Comparison of ENCODE assay signal across 30 cellular contexts in the genomic region with DNA sequence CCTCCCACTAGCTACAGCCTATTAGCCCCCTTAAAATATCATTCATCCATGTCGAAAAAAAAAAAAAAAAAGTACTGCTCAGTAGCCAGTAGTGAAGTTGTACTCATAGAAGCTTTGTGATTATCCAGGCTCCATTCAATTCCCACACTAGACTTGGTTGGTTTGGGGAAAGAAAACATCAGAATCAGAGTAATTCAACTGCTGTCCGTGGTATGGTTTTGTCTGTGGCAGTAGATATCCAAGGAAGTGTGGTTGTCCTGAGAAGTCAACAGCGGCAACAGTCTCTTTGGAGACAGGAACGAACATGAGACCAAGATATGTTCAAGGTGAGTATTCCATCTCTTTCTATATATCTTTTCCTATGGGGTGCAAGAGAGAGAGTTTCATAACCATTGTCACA.
"Had no signal": no experiment of that assay in that cellular context is flagged by ENCODE, and none has a peak within 500 bp of the region (broad histone marks: within the 10 kb centered on the region; RNA-seq: fewer than 3 reads in every experiment).

No MANE protein-coding gene starts in this region.

- H3K27ac Mint-ChIP-seq: activated CD4-positive, alpha-beta memory T cell treated with anti-CD3 and anti-CD28 coated beads for 36 hours; activated CD4-positive, alpha-beta T cell treated with anti-CD3 and anti-CD28 coated beads for 36 hours; activated CD4-positive, alpha-beta T cell treated with anti-CD3 and anti-CD28 coated beads, Interleukin-2, amount 10 ng/mL, durations not matched to agents 24 days and 14 days; activated CD8-positive, alpha-beta memory T cell treated with anti-CD3 and anti-CD28 coated beads, Interleukin-2, amount 10 ng/mL, durations not matched to agents 7 days and 5 days; activated CD8-positive, alpha-beta T cell treated with anti-CD3 and anti-CD28 coated beads, Interleukin-2, amount 10 ng/mL, durations not matched to agents 7 days and 5 days; activated naive CD4-positive, alpha-beta T cell treated with anti-CD3 and anti-CD28 coated beads for 36 hours; activated naive CD4-positive, alpha-beta T cell treated with anti-CD3 and anti-CD28 coated beads, Interleukin-2, amount 50 U/mL, for 24 hours; activated naive CD8-positive, alpha-beta T cell treated with anti-CD3 and anti-CD28 coated beads for 36 hours; activated T-helper 1 cell treated with anti-CD3 and anti-CD28 coated beads, Interleukin-12 subunit alpha, Interleukin-12 subunit beta, Interleukin-2, Interleukin-4 antibody, amounts not matched to agents 30 ng/mL and 10 ng/mL and 1 ng/mL, durations not matched to agents 14 hours and 24 hours and 36 hours; activated T-helper 2 cell treated with anti-CD3 and anti-CD28 coated beads, Interferon-gamma antibody, Interleukin-2, Interleukin-4, amounts not matched to agents 10 μg/mL and 5 μg/mL and 100 μg/mL, durations not matched to agents 14 hours and 24 hours and 36 hours; effector memory CD8-positive, alpha-beta T cell had no signal

- H3K9me3 ChIP-seq: ascending aorta, esophagus muscularis mucosa, gastrocnemius medialis, heart left ventricle had no signal

- H3K4me1 Mint-ChIP-seq: activated CD4-positive, alpha-beta T cell treated with anti-CD3 and anti-CD28 coated beads for 36 hours; activated CD4-positive, alpha-beta T cell treated with anti-CD3 and anti-CD28 coated beads, Interleukin-2, amount 10 ng/mL, durations not matched to agents 24 days and 14 days; activated CD8-positive, alpha-beta memory T cell treated with anti-CD3 and anti-CD28 coated beads, Interleukin-2, amount 10 ng/mL, durations not matched to agents 7 days and 5 days; activated naive CD4-positive, alpha-beta T cell treated with anti-CD3 and anti-CD28 coated beads, Interleukin-2, amount 50 U/mL, for 24 hours; activated naive CD8-positive, alpha-beta T cell treated with anti-CD3 and anti-CD28 coated beads for 36 hours; central memory CD8-positive, alpha-beta T cell had no signal

- H3K4me3 ChIP-seq: ascending aorta, esophagus muscularis mucosa, gastrocnemius medialis, heart left ventricle had no signal

- H3K36me3 Mint-ChIP-seq: activated CD4-positive, alpha-beta memory T cell treated with anti-CD3 and anti-CD28 coated beads for 36 hours; activated CD8-positive, alpha-beta memory T cell treated with anti-CD3 and anti-CD28 coated beads, Interleukin-2, amount 10 ng/mL, durations not matched to agents 7 days and 5 days; activated naive CD4-positive, alpha-beta T cell treated with anti-CD3 and anti-CD28 coated beads, Interleukin-2, amount 50 U/mL, for 24 hours; activated naive CD8-positive, alpha-beta T cell treated with anti-CD3 and anti-CD28 coated beads for 36 hours had no signal

- ATAC-seq: activated CD4-positive, alpha-beta T cell treated with anti-CD3 and anti-CD28 coated beads for 36 hours; activated CD8-positive, alpha-beta memory T cell treated with anti-CD3 and anti-CD28 coated beads, Interleukin-2, amount 10 ng/mL, durations not matched to agents 7 days and 5 days; activated CD8-positive, alpha-beta T cell treated with anti-CD3 and anti-CD28 coated beads, Interleukin-2, amount 10 ng/mL, durations not matched to agents 7 days and 5 days; effector memory CD8-positive, alpha-beta T cell; foreskin keratinocyte; gastrocnemius medialis; heart left ventricle had no signal

- H3K4me1 ChIP-seq: ascending aorta, esophagus muscularis mucosa, foreskin keratinocyte, gastrocnemius medialis, heart left ventricle had no signal

- DNase-seq: activated CD4-positive, alpha-beta memory T cell treated with anti-CD3 and anti-CD28 coated beads for 36 hours; activated CD4-positive, alpha-beta T cell treated with anti-CD3 and anti-CD28 coated beads for 36 hours; activated CD4-positive, alpha-beta T cell treated with anti-CD3 and anti-CD28 coated beads, Interleukin-2, amount 10 ng/mL, durations not matched to agents 24 days and 14 days; activated CD4-positive, CD25-positive, alpha-beta regulatory T cell; activated CD4-positive, CD25-positive, alpha-beta regulatory T cell treated with anti-CD3 and anti-CD28 coated beads, Interleukin-2, amount 50 U/mL, for 72 hours; activated CD8-positive, alpha-beta memory T cell treated with anti-CD3 and anti-CD28 coated beads, Interleukin-2, amount 10 ng/mL, durations not matched to agents 7 days and 5 days; activated CD8-positive, alpha-beta memory T cell treated with anti-CD3 and anti-CD28 coated beads, Interleukin-2, amount 50 U/mL, for 4 hours; activated CD8-positive, alpha-beta T cell treated with anti-CD3 and anti-CD28 coated beads, Interleukin-2, amount 10 ng/mL, durations not matched to agents 7 days and 5 days; activated effector memory CD4-positive, alpha-beta T cell treated with anti-CD3 and anti-CD28 coated beads, Interleukin-2, amount 50 U/mL, for 16 hours; activated naive CD4-positive, alpha-beta T cell treated with anti-CD3 and anti-CD28 coated beads for 36 hours; activated naive CD8-positive, alpha-beta T cell treated with anti-CD3 and anti-CD28 coated beads for 36 hours; activated T-cell treated with anti-CD3 and anti-CD28 coated beads, Interleukin-2, amount 50 U/mL, for 1 hour; activated T-cell treated with anti-CD3 and anti-CD28 coated beads, Interleukin-2, amount 50 U/mL, for 48 hours; brain microvascular endothelial cell; cortex of kidney; dermis blood vessel endothelial cell; effector CD4-positive, alpha-beta T cell; effector memory CD8-positive, alpha-beta T cell; erythroblast; foreskin keratinocyte; gastrocnemius medialis; glutamatergic neuron; heart left ventricle; hypothalamus had no signal

- H3K4me3 Mint-ChIP-seq: activated CD4-positive, alpha-beta memory T cell treated with anti-CD3 and anti-CD28 coated beads for 36 hours; activated CD4-positive, alpha-beta T cell treated with anti-CD3 and anti-CD28 coated beads for 36 hours; activated CD4-positive, alpha-beta T cell treated with anti-CD3 and anti-CD28 coated beads, Interleukin-2, amount 10 ng/mL, durations not matched to agents 24 days and 14 days; activated CD8-positive, alpha-beta memory T cell treated with anti-CD3 and anti-CD28 coated beads, Interleukin-2, amount 10 ng/mL, durations not matched to agents 7 days and 5 days; activated CD8-positive, alpha-beta T cell treated with anti-CD3 and anti-CD28 coated beads, Interleukin-2, amount 10 ng/mL, durations not matched to agents 7 days and 5 days; activated naive CD4-positive, alpha-beta T cell treated with anti-CD3 and anti-CD28 coated beads for 36 hours; activated naive CD4-positive, alpha-beta T cell treated with anti-CD3 and anti-CD28 coated beads, Interleukin-2, amount 50 U/mL, for 24 hours; activated naive CD8-positive, alpha-beta T cell treated with anti-CD3 and anti-CD28 coated beads for 36 hours; activated T-helper 1 cell treated with anti-CD3 and anti-CD28 coated beads, Interleukin-12 subunit alpha, Interleukin-12 subunit beta, Interleukin-2, Interleukin-4 antibody, amounts not matched to agents 30 ng/mL and 10 ng/mL and 1 ng/mL, durations not matched to agents 14 hours and 24 hours and 36 hours; central memory CD8-positive, alpha-beta T cell; effector memory CD8-positive, alpha-beta T cell had no signal

- H3K27me3 Mint-ChIP-seq: activated CD4-positive, alpha-beta memory T cell treated with anti-CD3 and anti-CD28 coated beads for 36 hours; activated naive CD8-positive, alpha-beta T cell treated with anti-CD3 and anti-CD28 coated beads for 36 hours; central memory CD8-positive, alpha-beta T cell; effector memory CD8-positive, alpha-beta T cell had no signal

- H3K36me3 ChIP-seq: ascending aorta, brain microvascular endothelial cell, esophagus muscularis mucosa, gastrocnemius medialis, heart left ventricle had no signal

- H3K27ac ChIP-seq: ascending aorta, brain microvascular endothelial cell, esophagus muscularis mucosa, foreskin keratinocyte, gastrocnemius medialis, heart left ventricle had no signal

- H3K27me3 ChIP-seq: ascending aorta, brain microvascular endothelial cell, esophagus muscularis mucosa, foreskin keratinocyte, gastrocnemius medialis, heart left ventricle had no signal

- H3K9me3 Mint-ChIP-seq: activated CD4-positive, alpha-beta memory T cell treated with anti-CD3 and anti-CD28 coated beads for 36 hours; activated CD4-positive, alpha-beta T cell treated with anti-CD3 and anti-CD28 coated beads, Interleukin-2, amount 10 ng/mL, durations not matched to agents 24 days and 14 days; activated naive CD4-positive, alpha-beta T cell treated with anti-CD3 and anti-CD28 coated beads for 36 hours; activated naive CD4-positive, alpha-beta T cell treated with anti-CD3 and anti-CD28 coated beads, Interleukin-2, amount 50 U/mL, for 24 hours; activated naive CD8-positive, alpha-beta T cell treated with anti-CD3 and anti-CD28 coated beads for 36 hours; activated T-helper 1 cell treated with anti-CD3 and anti-CD28 coated beads, Interleukin-12 subunit alpha, Interleukin-12 subunit beta, Interleukin-2, Interleukin-4 antibody, amounts not matched to agents 30 ng/mL and 10 ng/mL and 1 ng/mL, durations not matched to agents 14 hours and 24 hours and 36 hours; activated T-helper 2 cell treated with anti-CD3 and anti-CD28 coated beads, Interferon-gamma antibody, Interleukin-2, Interleukin-4, amounts not matched to agents 10 μg/mL and 5 μg/mL and 100 μg/mL, durations not matched to agents 14 hours and 24 hours and 36 hours; central memory CD8-positive, alpha-beta T cell; effector memory CD8-positive, alpha-beta T cell had no signal
